Comparison of ENCODE assay signal across 8 cellular contexts in genomic region chr14:104805326-104805678, GRCh38. TPM values are rescaled to one million over a fixed set of nuclear protein-coding genes. Genes with fewer than 3 reads are reported as not detected.
DNase-seq lines count a peak whose midpoint lies in the region; ATAC-seq, FAIRE-seq and TF ChIP-seq lines count a peak whose summit lies in the region.
"Had no signal": no experiment of that assay in that cellular context is flagged by ENCODE, and none has a peak within 500 bp of the region (broad histone marks: within the 10 kb centered on the region; RNA-seq: fewer than 3 reads in every experiment).

No MANE protein-coding gene starts in this region.

- no peak overlapping the region for H2BK20ac ChIP-seq in H1 (ENCODE audit: low read length)

- H3K4me2 ChIP-seq in H1 (ENCODE audit: insufficient read depth in 1 of 2, low read depth in 2 of 2, low read length in 2 of 2): no peak overlapping the region

- H3K18ac ChIP-seq in H1 (ENCODE audit: extremely low read depth, low read length): no peak overlapping the region

- TF ChIP-seq RAD21 in H1 (IDR thresholded peaks at IDR 0.05 in 1 of 2, conservative IDR thresholded peaks at IDR 0.05 in 1 of 2; ENCODE audit: low read depth in 2 of 2, low read length in 2 of 2): no peak

- H4K91ac ChIP-seq in H1 (replicated peaks; ENCODE audit: insufficient read length, low read length): no peak overlapping the region

- DNase-seq in ELR (ENCODE audit: low read depth) (peak; percentile 75), NCI-H446 treated with DMSO at 0.1 percent for 48 hours (lab: John Stamatoyannopoulos, UW) (peak; percentile 65), H1 (ENCODE audit: low read depth in 1 of 2, low spot score in 2 of 2) (no peak), sciatic nerve (ENCODE audit: low spot score) (no peak), GOT3 (lab: John Stamatoyannopoulos, UW) (no peak)
- no peak for DNase-seq in stimulated activated naive CD4-positive, alpha-beta T cell (lab: John Stamatoyannopoulos, UW)
- DNase-seq: activated CD8-positive, alpha-beta T cell treated with anti-CD3 and anti-CD28 coated beads, Interleukin-2, amount 10 ng/mL, durations not matched to agents 7 days and 5 days had no signal

- no peak overlapping the region for H3K4ac ChIP-seq in H1 (replicated peaks; ENCODE audit: insufficient read length, low read depth, low read length)

- peaks cover 3 to 13% of the 10 kb centered on the region in 2 experiments for H4K20me1 ChIP-seq in H1 (replicated peaks in 1 of 2; ENCODE audit: control insufficient read depth in 1 of 2, insufficient read depth in 2 of 2, low read length in 2 of 2)

- no peaks in the 10 kb centered on the region for H3K36me3 ChIP-seq in H1 (ENCODE audit: control insufficient read depth in 2 of 4, insufficient read depth in 4 of 4, low read length in 3 of 4)

- no peaks in the 10 kb centered on the region for H3K9me3 ChIP-seq in H1 (ENCODE audit: insufficient read depth in 2 of 2, low read depth in 1 of 2, low read length in 1 of 2)

- no peak overlapping the region for H2AFZ ChIP-seq in H1 (ENCODE audit: low read length)

- no peak for TF ChIP-seq POLR2A in H1 (IDR thresholded peaks at IDR 0.05; ENCODE audit: control extremely low read depth in 1 of 2, low read depth in 2 of 2, low read length in 2 of 2)

- no peaks in the 10 kb centered on the region for H3K79me1 ChIP-seq in H1 (ENCODE audit: low read depth, low read length)

- WGBS in H1 (ENCODE audit: extremely low coverage in 1 of 2, insufficient coverage in 1 of 2, insufficient read length in 1 of 2, insufficient replicate concordance in 2 of 2, low coverage in 1 of 2, low lambda C conversion rate in 2 of 2, missing lambda C conversion rate in 1 of 2), 2 experiments: 75% methylated on average over 3 of the region's 3 CpGs; no CpG with 5 or more reads in 1 of the 2 experiments

- H4K5ac ChIP-seq in H1 (ENCODE audit: insufficient read length, low read depth, low read length): no peak overlapping the region

- H2AK5ac ChIP-seq in H1 (ENCODE audit: low read depth, low read length): no peak overlapping the region

- intact Hi-C loops in sciatic nerve (cut with DNase I): no loop called here

- H2BK5ac ChIP-seq in H1 (ENCODE audit: low read depth, low read length): no peak overlapping the region

- no peak for TF ChIP-seq EP300 in H1 (IDR thresholded peaks at IDR 0.05; ENCODE audit: borderline replicate concordance in 1 of 2, low read depth in 2 of 2, low read length in 2 of 2)

- H2BK120ac ChIP-seq in H1 (replicated peaks; ENCODE audit: low read depth, low read length): no peak overlapping the region

- no peaks in the 10 kb centered on the region for H3K79me2 ChIP-seq in H1 (ENCODE audit: control insufficient read depth in 1 of 2, insufficient read depth in 2 of 2, low read length in 2 of 2)

- H2BK12ac ChIP-seq in H1 (ENCODE audit: low read depth, low read length): no peak overlapping the region

- H3K23ac ChIP-seq in H1 (ENCODE audit: insufficient read length): no peak overlapping the region

- H3K14ac ChIP-seq in H1 (ENCODE audit: insufficient read length): no peak overlapping the region

- no peak for FAIRE-seq in H1 (lab: Jason Lieb, UNC)

- peak; percentile 23 for ATAC-seq in sciatic nerve
- ATAC-seq in HG02588 (IDR thresholded peaks at IDR 0.05; ENCODE audit: unreplicated experiment): no peak
- ATAC-seq: activated CD8-positive, alpha-beta T cell treated with anti-CD3 and anti-CD28 coated beads, Interleukin-2, amount 10 ng/mL, durations not matched to agents 7 days and 5 days had no signal

- CTCF ChIA-PET in H1 (lab: Charles Lee; ENCODE audit: partially characterized antibody): interaction anchor here (2.7 to 3.0 kb wide), 2 partner anchors 21 to 36 kb away, joined by 12 to 17 read pairs; no protein-coding TSS in a partner anchor

- H3K9ac ChIP-seq in H1 (replicated peaks in 1 of 4; ENCODE audit: extremely low read depth in 1 of 4, low read depth in 3 of 4, low read length in 3 of 4): no peak overlapping the region

- H3K4me1 ChIP-seq in H1 (replicated peaks in 1 of 4; ENCODE audit: control insufficient read depth in 3 of 4, insufficient read depth in 4 of 4, low read length in 3 of 4): peaks cover 0 to 4% (median 2%) of the 10 kb centered on the region in 4 experiments; a peak in 3 of 7 replicates

- H3K4me3 ChIP-seq in H1 (ENCODE audit: extremely low read depth in 1 of 4, insufficient read depth in 2 of 4, low read depth in 3 of 4, low read length in 4 of 4): no peak overlapping the region

- H3K56ac ChIP-seq in H1 (replicated peaks; ENCODE audit: insufficient read length, low read depth, low read length): no peak overlapping the region

- no peak overlapping the region for H3K27ac ChIP-seq in H1 (ENCODE audit: low read depth, low read length)

- peaks cover 9% of the 10 kb centered on the region; the same call in 1 of the 2 replicates for H3K23me2 ChIP-seq in H1 (ENCODE audit: low read depth, low read length)

- no peak for TF ChIP-seq CTCF in H1 (IDR thresholded peaks at IDR 0.05; ENCODE audit: control extremely low read depth in 1 of 3, insufficient read depth in 1 of 3, low read depth in 1 of 3, low read length in 3 of 3)

- peaks cover 14 to 28% (median 20%) of the 10 kb centered on the region in 4 experiments for H3K27me3 ChIP-seq in H1 (replicated peaks in 1 of 4; ENCODE audit: control insufficient read depth in 3 of 4, extremely low read depth in 1 of 4, insufficient read depth in 3 of 4, low read length in 3 of 4)

- POLR2A ChIA-PET in H1 (lab: Charles Lee; ENCODE audit: partially characterized antibody): interaction anchor here (1.2 to 1.4 kb wide), 2 partner anchors 8 to 10 kb away, joined by 3 to 4 read pairs; no protein-coding TSS in a partner anchor

- H4K8ac ChIP-seq in H1 (ENCODE audit: extremely low read depth, insufficient read depth, low read length): peak overlapping the region; percentile 65; the same call in 1 of the 2 replicates

- no peak overlapping the region for H2BK15ac ChIP-seq in H1 (ENCODE audit: low read length)

TF ChIP-seq in H1, 55 proteins besides CTCF, POLR2A, EP300 and RAD21 (continues in another document):
- TF ChIP-seq TEAD4 (IDR thresholded peaks at IDR 0.05; ENCODE audit: low read depth, low read length): no peak
- TF ChIP-seq TCF12 (IDR thresholded peaks at IDR 0.05; ENCODE audit: low read depth, low read length): no peak
- no peak for TF ChIP-seq SUZ12 (IDR thresholded peaks at IDR 0.05; ENCODE audit: low read length)
- no peak for TF ChIP-seq E2F6 (IDR thresholded peaks at IDR 0.05)
- no peak for TF ChIP-seq SP4 (IDR thresholded peaks at IDR 0.05; ENCODE audit: low read length)
- TF ChIP-seq FOSL1 (IDR thresholded peaks at IDR 0.05; ENCODE audit: insufficient read depth, low read depth, low read length): no peak
- TF ChIP-seq CREB1 (IDR thresholded peaks at IDR 0.05): no peak
- no peak for TF ChIP-seq MAFK (IDR thresholded peaks at IDR 0.05; ENCODE audit: low read depth, low read length)

RNA-seq across cellular contexts. Expression of gene ZBTB42, which starts 4.4 kb away (rescaled TPM):
- 2.8 and 2.9 TPM in 2 replicates for total RNA-seq in H1 (2021; fragmentation: NEBNext Ultra II Directional; extraction: Animal tissue kit (Norgen Biotek cat#: 25700))
- polyA plus RNA-seq in H1 (2011; rRNA removed): 3.1 and 3.7 TPM in 2 replicates
- 2.5 TPM for polyA plus RNA-seq in H1 (2011; cell fraction: cytosol; rRNA removed)
- polyA plus RNA-seq in H1 (2011; cell fraction: nucleus; rRNA removed): 4.0 TPM
- 1.5 to 3.3 TPM (median 2.9 TPM) in 4 replicates for polyA plus RNA-seq in H1 (2012, experiment 1 of 2)
- polyA plus RNA-seq in H1 (2012, experiment 2 of 2): 2.3 TPM
- 1.2 TPM for polyA plus RNA-seq in H1 (2013, experiment 1 of 2)
- 1.2 TPM for polyA plus RNA-seq in H1 (2013, experiment 2 of 2)
- 3.4 and 4.0 TPM in 2 replicates for polyA minus RNA-seq in H1 (2011; rRNA and poly(A)+ RNA removed)
- polyA minus RNA-seq in H1 (2011; cell fraction: cytosol; rRNA and poly(A)+ RNA removed): 2.7 TPM
- polyA minus RNA-seq in H1 (2011; cell fraction: nucleus; rRNA and poly(A)+ RNA removed): 7.3 TPM
- 3.6 TPM for total RNA-seq in sciatic nerve

RNA-seq across cellular contexts. Expression of gene AKT1, which starts 9.8 kb away (rescaled TPM):
- total RNA-seq in H1 (2021; fragmentation: NEBNext Ultra II Directional; extraction: Animal tissue kit (Norgen Biotek cat#: 25700)): 62.1 and 71.5 TPM in 2 replicates
- polyA plus RNA-seq in H1 (2011; rRNA removed): 68.1 and 89.8 TPM in 2 replicates
- 86.7 TPM for polyA plus RNA-seq in H1 (2011; cell fraction: cytosol; rRNA removed)
- 135 TPM for polyA plus RNA-seq in H1 (2011; cell fraction: nucleus; rRNA removed)
- 53.7 to 73.1 TPM (median 68.0 TPM) in 4 replicates for polyA plus RNA-seq in H1 (2012, experiment 1 of 2)
- polyA plus RNA-seq in H1 (2012, experiment 2 of 2): 53.5 TPM
- polyA plus RNA-seq in H1 (2013, experiment 1 of 2): 44.6 TPM
- polyA plus RNA-seq in H1 (2013, experiment 2 of 2): 45.6 TPM
- 43.3 and 54.9 TPM in 2 replicates for polyA minus RNA-seq in H1 (2011; rRNA and poly(A)+ RNA removed)
- 46.9 TPM for polyA minus RNA-seq in H1 (2011; cell fraction: cytosol; rRNA and poly(A)+ RNA removed)
- 28.2 TPM for polyA minus RNA-seq in H1 (2011; cell fraction: nucleus; rRNA and poly(A)+ RNA removed)
- 90.4 TPM for total RNA-seq in sciatic nerve

RNA-seq across cellular contexts. Expression of gene SIVA1, which starts 52.4 kb away (rescaled TPM):
- 123 and 135 TPM in 2 replicates for total RNA-seq in H1 (2021; fragmentation: NEBNext Ultra II Directional; extraction: Animal tissue kit (Norgen Biotek cat#: 25700))
- polyA plus RNA-seq in H1 (2011; rRNA removed): 517 and 589 TPM in 2 replicates
- polyA plus RNA-seq in H1 (2011; cell fraction: cytosol; rRNA removed): 330 TPM
- 307 TPM for polyA plus RNA-seq in H1 (2011; cell fraction: nucleus; rRNA removed)
- 85.5 to 181 TPM (median 172 TPM) in 4 replicates for polyA plus RNA-seq in H1 (2012, experiment 1 of 2)
- polyA plus RNA-seq in H1 (2012, experiment 2 of 2): 271 TPM
- polyA plus RNA-seq in H1 (2013, experiment 1 of 2): 207 TPM
- 187 TPM for polyA plus RNA-seq in H1 (2013, experiment 2 of 2)
- polyA minus RNA-seq in H1 (2011; rRNA and poly(A)+ RNA removed): 23.9 and 34.6 TPM in 2 replicates
- polyA minus RNA-seq in H1 (2011; cell fraction: cytosol; rRNA and poly(A)+ RNA removed): 70.6 TPM
- polyA minus RNA-seq in H1 (2011; cell fraction: nucleus; rRNA and poly(A)+ RNA removed): 52.2 TPM
- total RNA-seq in sciatic nerve: 56.6 TPM

RNA-seq across cellular contexts. Expression of gene CEP170B, which starts 59.8 kb away (rescaled TPM):
- 32.3 and 33.8 TPM in 2 replicates for total RNA-seq in H1 (2021; fragmentation: NEBNext Ultra II Directional; extraction: Animal tissue kit (Norgen Biotek cat#: 25700))
- 9.1 and 15.2 TPM in 2 replicates for polyA plus RNA-seq in H1 (2011; rRNA removed)
- polyA plus RNA-seq in H1 (2011; cell fraction: cytosol; rRNA removed): 9.4 TPM
- polyA plus RNA-seq in H1 (2011; cell fraction: nucleus; rRNA removed): 34.9 TPM
- polyA plus RNA-seq in H1 (2012, experiment 1 of 2): 14.3 to 23.9 TPM (median 20.7 TPM) in 4 replicates
- 13.0 TPM for polyA plus RNA-seq in H1 (2012, experiment 2 of 2)
- 17.1 TPM for polyA plus RNA-seq in H1 (2013, experiment 1 of 2)
- polyA plus RNA-seq in H1 (2013, experiment 2 of 2): 16.2 TPM
- 4.7 and 5.7 TPM in 2 replicates for polyA minus RNA-seq in H1 (2011; rRNA and poly(A)+ RNA removed)
- polyA minus RNA-seq in H1 (2011; cell fraction: cytosol; rRNA and poly(A)+ RNA removed): 11.5 TPM
- polyA minus RNA-seq in H1 (2011; cell fraction: nucleus; rRNA and poly(A)+ RNA removed): 11.6 TPM
- total RNA-seq in sciatic nerve: 15.3 TPM

Comparison
In these comparisons a context has a peak if more than half of its experiments do, and no peak if none do; other contexts are left out.
1. DNase-seq: peak in ELR (single experiment) and NCI-H446 treated with DMSO at 0.1 percent for 48 hours (single experiment); none in H1 (0 of 2), sciatic nerve (single experiment), stimulated activated naive CD4-positive, alpha-beta T cell (0 of 6) and GOT3 (single experiment).